In genomic region chr11:10310301-10310841, GRCh38 we compare ENCODE assay signal across 1 cellular context.
TF ChIP-seq lines count a peak whose summit lies in the region.

No MANE protein-coding gene starts in this region.

TF ChIP-seq in GM12891, 5 proteins besides CTCF, POLR2A, EP300 and RAD21 (continued from another document):
- no peak for TF ChIP-seq PAX5 (IDR thresholded peaks at IDR 0.05; ENCODE audit: insufficient read depth, low read length, severe bottlenecking)
